In genomic region chr1:171313835-171314320, GRCh38 we compare ENCODE assay signal across 8 cellular contexts. TPM values are rescaled to one million over a fixed set of nuclear protein-coding genes. Genes with fewer than 3 reads are reported as not detected.
DNase-seq lines count a peak whose midpoint lies in the region; ATAC-seq, FAIRE-seq and TF ChIP-seq lines count a peak whose summit lies in the region.

Gene FMO4, plus strand, starts transcription at chr1:171314183. Its CDS starts 5,643 bp downstream, at chr1:171319826.

- no peaks in the 10 kb centered on the region for H3K9me3 ChIP-seq in kidney (ENCODE audit: control insufficient read depth in 1 of 2, low read length in 2 of 2)

- H3K27ac Mint-ChIP-seq in central memory CD8-positive, alpha-beta T cell (ENCODE audit: low read depth), result peak within 1 kb of the TSS; percentile 85

- peaks cover 0 to 4% of the 10 kb centered on the region in 2 donors for H3K4me1 ChIP-seq in kidney (ENCODE audit: control insufficient read depth in 1 of 2, insufficient read depth in 1 of 2, low read depth in 1 of 2, low read length in 2 of 2)

- peak within 1 kb of the TSS; percentile 58 for H3K4me3 Mint-ChIP-seq in central memory CD8-positive, alpha-beta T cell

- peak; percentile 99 for FAIRE-seq in kidney (lab: Jason Lieb, UNC)

- ATAC-seq in GM18909 (IDR thresholded peaks at IDR 0.05; ENCODE audit: poor library complexity, unreplicated experiment), result peak; percentile 99
- peak; percentile 100 for ATAC-seq in HG03175 (IDR thresholded peaks at IDR 0.05; ENCODE audit: unreplicated experiment)
- ATAC-seq in central memory CD8-positive, alpha-beta T cell (replicated peaks; ENCODE audit: extremely low read depth, poor library complexity, severe bottlenecking), result peak; percentile 100

- H3K4me3 ChIP-seq in AG09309 (ENCODE audit: control insufficient read depth, low read depth, low read length) (peak within 1 kb of the TSS; percentile 2; the same call in 1 of the 2 replicates), WI38 (ENCODE audit: low read depth, low read length) (peak within 1 kb of the TSS; percentile 32), kidney (ENCODE audit: low read length in 2 of 2) (peak within 1 kb of the TSS; percentile 80 to 81)

- peak within 1 kb of the TSS; percentile 83 to 85 for H3K27ac ChIP-seq in kidney (ENCODE audit: low read depth in 2 of 2, low read length in 2 of 2)

- no peaks in the 10 kb centered on the region for H3K27me3 Mint-ChIP-seq in central memory CD8-positive, alpha-beta T cell

- H3K9ac ChIP-seq in kidney (ENCODE audit: low read length in 2 of 2), result peak within 1 kb of the TSS; percentile 63 to 85

- H3K4me1 Mint-ChIP-seq in central memory CD8-positive, alpha-beta T cell, result peaks cover 10% of the 10 kb centered on the region

- no peaks in the 10 kb centered on the region for H3K36me3 ChIP-seq in kidney (ENCODE audit: control insufficient read depth in 1 of 2, insufficient read depth in 2 of 2, low read length in 2 of 2)

- peak; percentile 82 for TF ChIP-seq CTCF in AG09309 (IDR thresholded peaks at IDR 0.05; ENCODE audit: control insufficient read depth, insufficient read depth, low read depth, low read length, missing control alignments)
- peak; percentile 53 for TF ChIP-seq CTCF in WI38 (IDR thresholded peaks at IDR 0.05; ENCODE audit: low read depth, low read length)
- TF ChIP-seq CTCF in kidney (IDR thresholded peaks at IDR 0.05; ENCODE audit: borderline replicate concordance, extremely low read depth, insufficient read depth), result peak; percentile 90

- DNase-seq in AG09309 (ENCODE audit: low read depth) (peak; percentile 99), NCI-H2227 (lab: John Stamatoyannopoulos, UW; ENCODE audit: unreplicated experiment) (peak; percentile 86), kidney (peak; percentile 73)
- DNase-seq in central memory CD8-positive, alpha-beta T cell (ENCODE audit: low spot score in 2 of 2), result peak; percentile 38 to 82
- peak; percentile 71 to 76 for DNase-seq in stimulated activated CD4-positive, alpha-beta T cell treated with anti-CD3 and anti-CD28 coated beads, Interleukin-15, amount 100 ng/mL, for 48 hours (ENCODE audit: low read depth in 2 of 2)

- H3K9me3 Mint-ChIP-seq in central memory CD8-positive, alpha-beta T cell, result no peaks in the 10 kb centered on the region

- no peaks in the 10 kb centered on the region for H3K36me3 Mint-ChIP-seq in central memory CD8-positive, alpha-beta T cell (ENCODE audit: insufficient read depth)

- intact Hi-C loops in kidney (cut with DNase I), result no loop called here

RNA-seq across cellular contexts. Expression of gene FMO4, which starts in this region (rescaled TPM):
- 10.6 TPM for total RNA-seq in kidney
- 25.8 TPM for polyA plus RNA-seq in kidney (ENCODE audit: insufficient read depth, low read depth, low replicate concordance)

Comparison
In these comparisons a context has a peak if more than half of its experiments do, and no peak if none do; other contexts are left out.
1. Peak in every context shown above with its lines: DNase-seq, ATAC-seq, H3K4me3 ChIP-seq and H3K27ac ChIP-seq.
2. H3K4me3 ChIP-seq: peak in every context shown above with its lines; median percentile 80 in kidney; 32 in WI38; 2 in AG09309.